Comparison of ENCODE assay signal across 10 cellular contexts in the genomic region with DNA sequence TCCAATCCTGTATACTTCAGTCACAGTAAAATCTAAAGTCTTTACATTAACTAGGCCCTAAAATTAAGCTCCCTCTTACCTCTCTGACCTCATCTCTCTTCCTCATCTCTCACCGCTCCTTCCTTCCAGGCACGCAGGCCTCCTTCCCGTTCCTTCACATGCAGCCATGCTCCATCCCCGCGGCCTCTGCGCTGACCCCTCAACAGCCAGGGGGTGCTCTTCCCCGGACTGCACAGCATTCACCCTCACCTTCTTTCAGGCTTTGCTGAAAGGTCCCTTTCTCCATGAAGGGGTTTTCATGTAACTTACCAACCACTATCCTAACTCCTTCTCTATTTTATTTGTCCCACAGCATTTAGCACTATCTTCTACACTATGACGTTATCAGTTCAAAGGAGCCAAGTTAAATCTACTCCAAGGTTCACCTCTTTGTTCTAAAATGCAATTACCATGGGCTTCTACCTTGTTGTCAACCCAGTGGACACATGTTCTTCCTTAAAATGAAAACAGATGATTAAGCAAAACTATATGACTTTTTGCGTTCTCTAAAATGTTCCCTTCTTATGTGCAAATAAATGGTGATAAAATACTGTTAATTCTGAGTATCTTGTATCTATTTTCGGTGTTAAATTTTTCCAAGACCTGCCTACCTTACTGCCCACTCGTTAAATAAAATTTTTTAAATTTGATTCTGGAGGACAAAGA. TPM values are rescaled to one million over a fixed set of nuclear protein-coding genes. Genes with fewer than 3 reads are reported as not detected.
A peak's percentile ranks its signal among the peaks of the same experiment; 100 is the strongest.
DNase-seq lines count a peak whose midpoint lies in the region; ATAC-seq and TF ChIP-seq lines count a peak whose summit lies in the region.
"Had no signal": no experiment of that assay in that cellular context is flagged by ENCODE, and none has a peak within 500 bp of the region (broad histone marks: within the 10 kb centered on the region; RNA-seq: fewer than 3 reads in every experiment).

No MANE protein-coding gene starts in this region.

- ATAC-seq in GM18505 (IDR thresholded peaks at IDR 0.05; ENCODE audit: unreplicated experiment), result no peak
- no peak for ATAC-seq in omental fat pad (ENCODE audit: low FRiP score)

- no peak overlapping the region for H3K4me2 ChIP-seq in OCI-LY7 (ENCODE audit: low read length)

- DNase-seq in EH (ENCODE audit: low read depth), result peak; percentile 19
- DNase-seq in OCI-LY7 (ENCODE audit: low spot score), result no peak
- DNase-seq in esophagus squamous epithelium (lab: John Stamatoyannopoulos, UW), result no peak
- no peak for DNase-seq in NCI-H526 treated with DMSO at 0.1 percent for 48 hours (lab: John Stamatoyannopoulos, UW)
- no peak for DNase-seq in NCI-H187 (lab: John Stamatoyannopoulos, UW)
- DNase-seq in omental fat pad (ENCODE audit: low spot score), result no peak
- DNase-seq: activated gamma-delta T cell, NCI-H2029 had no signal

- 64 to 65% methylated on average over 11 of the region's 11 CpGs for WGBS in esophagus squamous epithelium, 2 donors

- H3K27ac ChIP-seq in OCI-LY7 (ENCODE audit: low read depth, low read length, poor library complexity, severe bottlenecking) (no peak overlapping the region), esophagus squamous epithelium (no peak overlapping the region), neutrophil (peak overlapping the region; percentile 74)

- H3K9me3 ChIP-seq in OCI-LY7 (ENCODE audit: low read length) (peaks cover 10% of the 10 kb centered on the region; the same call in 1 of the 2 replicates), esophagus squamous epithelium (no peaks in the 10 kb centered on the region), neutrophil (no peaks in the 10 kb centered on the region)

- TF ChIP-seq POLR2A in esophagus squamous epithelium (IDR thresholded peaks at IDR 0.05), result no peak
- TF ChIP-seq POLR2A in GM18505 (IDR thresholded peaks at IDR 0.05; ENCODE audit: borderline replicate concordance, extremely low read depth, insufficient read depth, insufficient read length), result no peak

- no peaks in the 10 kb centered on the region for H3K27me3 ChIP-seq in esophagus squamous epithelium
- H3K27me3 ChIP-seq in neutrophil, result no peaks in the 10 kb centered on the region

- CTCF ChIA-PET in OCI-LY7 (lab: Charles Lee; ENCODE audit: unreplicated experiment), result interaction anchor here (0.6 kb wide), 1 partner anchor 29 kb away, joined by 3 read pairs; no protein-coding TSS in a partner anchor

- intact Hi-C loops in OCI-LY7 (cut with micrococcal nuclease; ENCODE audit: unreplicated experiment) (no loop called here), esophagus squamous epithelium (cut with DNase I) (no loop called here)

- H2AFZ ChIP-seq in OCI-LY7 (ENCODE audit: low read length), result no peak overlapping the region

- POLR2A ChIA-PET in OCI-LY7 (lab: Charles Lee), result no interaction called here

- peaks cover 4% of the 10 kb centered on the region for H3K4me1 ChIP-seq in OCI-LY7 (ENCODE audit: insufficient read depth, low read length, poor library complexity, severe bottlenecking)
- H3K4me1 ChIP-seq in esophagus squamous epithelium, result no peaks in the 10 kb centered on the region
- peaks cover 4 to 8% of the 10 kb centered on the region in 2 experiments for H3K4me1 ChIP-seq in neutrophil (ENCODE audit: control insufficient read depth in 1 of 2, insufficient read depth in 1 of 2, low read depth in 1 of 2, low read length in 1 of 2)

- TF ChIP-seq CTCF in OCI-LY7 (conservative IDR thresholded peaks at IDR 0.05; ENCODE audit: low read length), result peak; percentile 66
- peak in 5 of 6 experiments; percentile 12 to 32 (median 30) for TF ChIP-seq CTCF in esophagus squamous epithelium (IDR thresholded peaks at IDR 0.05)
- TF ChIP-seq CTCF in neutrophil (IDR thresholded peaks at IDR 0.05), result peak; percentile 8
- TF ChIP-seq CTCF in omental fat pad (IDR thresholded peaks at IDR 0.05), result no peak

- no TSS peak for BruUV-seq in OCI-LY7 (replicated peaks; lab: Mats Ljungman, UMichigan)

- no peak overlapping the region for H3K4me3 ChIP-seq in OCI-LY7 (ENCODE audit: low read depth, low read length, poor library complexity, severe bottlenecking)
- no peak overlapping the region for H3K4me3 ChIP-seq in esophagus squamous epithelium
- H3K4me3 ChIP-seq in neutrophil (ENCODE audit: low read depth in 1 of 2, low read length in 1 of 2), result no peak overlapping the region

- H3K36me3 ChIP-seq in OCI-LY7 (ENCODE audit: insufficient read depth, low read length) (peaks cover 68% of the 10 kb centered on the region), esophagus squamous epithelium (peaks cover 0 to 69% (median 0%) of the 10 kb centered on the region in 3 donors), neutrophil (peaks cover 40% of the 10 kb centered on the region)

- H4K20me1 ChIP-seq in OCI-LY7 (ENCODE audit: insufficient read depth, low read length), result no peaks in the 10 kb centered on the region

- H3K79me2 ChIP-seq in OCI-LY7 (ENCODE audit: insufficient read depth, low read depth, low read length), result no peaks in the 10 kb centered on the region

- no peaks in the 10 kb centered on the region for H3K9me2 ChIP-seq in OCI-LY7 (ENCODE audit: insufficient read depth, low read length)

RNA-seq across cellular contexts. Expression of a gene that starts 57.8 kb away (rescaled TPM):
- 0.22 TPM in 1 of 2 replicates, not detected in the other for total RNA-seq in OCI-LY7 (2014; rRNA removed; shearing (Covaris generic))
- total RNA-seq in OCI-LY7 (2022) (0.41 TPM in 1 of 2 replicates, not detected in the other), esophagus squamous epithelium (not detected), omental fat pad (1 to 10 TPM in 2 of 4 donors, not detected in 2; 1.0 to 1.1 TPM)

Comparison
In these comparisons a context has a peak if more than half of its experiments do, and no peak if none do; other contexts are left out.
1. CTCF ChIP-seq: peak in OCI-LY7 (single experiment), esophagus squamous epithelium (5 of 6) and neutrophil (single experiment); none in omental fat pad (0 of 3).